9 cellular contexts compared by ENCODE assay signal in genomic region chr6:166515072-166515810, GRCh38.
DNase-seq lines count a peak whose midpoint lies in the region; ATAC-seq, FAIRE-seq and TF ChIP-seq lines count a peak whose summit lies in the region.
"Had no signal": no experiment of that assay in that cellular context is flagged by ENCODE, and none has a peak within 500 bp of the region (broad histone marks: within the 10 kb centered on the region; RNA-seq: fewer than 3 reads in every experiment).

No MANE protein-coding gene starts in this region.

- peaks cover 0 to 6% of the 10 kb centered on the region in 2 donors for H3K9me3 Mint-ChIP-seq in activated naive CD4-positive, alpha-beta T cell treated with anti-CD3 and anti-CD28 coated beads, Interleukin-2, amount 50 U/mL, for 72 hours
- peaks cover 28% of the 10 kb centered on the region for H3K9me3 Mint-ChIP-seq in GM23338

- DNase-seq in BJ (ENCODE audit: low read depth), result peak; percentile 25
- DNase-seq in LoVo (ENCODE audit: low spot score), result peak; percentile 39
- DNase-seq in activated naive CD4-positive, alpha-beta T cell treated with anti-CD3 and anti-CD28 coated beads, Interleukin-2, amount 50 U/mL, for 72 hours (ENCODE audit: low spot score in 2 of 2), result peak in 1 of 2 donors; percentile 60
- peak; percentile 50 for DNase-seq in occipital lobe (lab: John Stamatoyannopoulos, UW)
- no peak for DNase-seq in kidney
- no peak for DNase-seq in DMS153 treated with DMSO at 0.1 percent for 48 hours (lab: John Stamatoyannopoulos, UW; ENCODE audit: unreplicated experiment)
- no peak for DNase-seq in GM23338 (ENCODE audit: low spot score)
- no peak for DNase-seq in suprapubic skin (ENCODE audit: low spot score in 2 of 2)

- H3K9me2 ChIP-seq in GM23338 (ENCODE audit: insufficient read depth), result no peaks in the 10 kb centered on the region

- no peak for TF ChIP-seq EP300 in suprapubic skin (IDR thresholded peaks at IDR 0.05)

- H3K9ac ChIP-seq in kidney (ENCODE audit: low read length in 2 of 2), result no peak overlapping the region

- H3F3A ChIP-seq in GM23338 (replicated peaks; ENCODE audit: low read depth), result no peaks in the 10 kb centered on the region

- no peak overlapping the region for H2AFZ ChIP-seq in GM23338

- no peak overlapping the region for H3K4me2 ChIP-seq in GM23338

- peak; percentile 99 for ATAC-seq in activated naive CD4-positive, alpha-beta T cell treated with anti-CD3 and anti-CD28 coated beads, Interleukin-2, amount 50 U/mL, for 72 hours
- no peak for ATAC-seq in GM23338

- H3K4me3 Mint-ChIP-seq in GM23338, result no peak overlapping the region

- H3K36me3 Mint-ChIP-seq in activated naive CD4-positive, alpha-beta T cell treated with anti-CD3 and anti-CD28 coated beads, Interleukin-2, amount 50 U/mL, for 72 hours, result peaks cover 0 to 2% of the 10 kb centered on the region in 2 donors
- peaks cover 69% of the 10 kb centered on the region for H3K36me3 Mint-ChIP-seq in GM23338 (ENCODE audit: low read depth)

- H3K9me3 ChIP-seq in kidney (ENCODE audit: control insufficient read depth in 1 of 2, low read length in 2 of 2), result no peaks in the 10 kb centered on the region
- H3K9me3 ChIP-seq in suprapubic skin, result no peaks in the 10 kb centered on the region

- H3K27ac ChIP-seq in kidney (ENCODE audit: low read depth in 2 of 2, low read length in 2 of 2), result no peak overlapping the region
- H3K27ac ChIP-seq in GM23338 (ENCODE audit: low read depth), result no peak overlapping the region
- H3K27ac ChIP-seq in suprapubic skin, result no peak overlapping the region

- H3K27ac Mint-ChIP-seq in activated naive CD4-positive, alpha-beta T cell treated with anti-CD3 and anti-CD28 coated beads, Interleukin-2, amount 50 U/mL, for 72 hours, result no peak overlapping the region
- no peak overlapping the region for H3K27ac Mint-ChIP-seq in GM23338

- H3K4me1 Mint-ChIP-seq in GM23338, result peaks cover 16% of the 10 kb centered on the region

- no peak overlapping the region for H3K4me3 ChIP-seq in BJ (ENCODE audit: low read depth, low read length)
- no peak overlapping the region for H3K4me3 ChIP-seq in kidney (ENCODE audit: low read length in 2 of 2)
- H3K4me3 ChIP-seq in GM23338, result no peak overlapping the region
- no peak overlapping the region for H3K4me3 ChIP-seq in suprapubic skin

- no peak for TF ChIP-seq POLR2A in suprapubic skin (IDR thresholded peaks at IDR 0.05)

- TF ChIP-seq CTCF in BJ (IDR thresholded peaks at IDR 0.05; ENCODE audit: insufficient read depth, low read depth, low read length) (peak; percentile 63), kidney (IDR thresholded peaks at IDR 0.05; ENCODE audit: borderline replicate concordance, extremely low read depth, insufficient read depth) (no peak), GM23338 (conservative IDR thresholded peaks at IDR 0.05; ENCODE audit: low read depth in 2 of 2) (no peak; a peak in 1 of 4 replicates), suprapubic skin (IDR thresholded peaks at IDR 0.05) (no peak)

- H3K27me3 Mint-ChIP-seq in GM23338 (ENCODE audit: insufficient read depth, low read depth, poor library complexity), result peaks cover 11% of the 10 kb centered on the region

- POLR2A ChIA-PET in BJ (lab: Charles Lee), result no interaction called here

- H3K79me2 ChIP-seq in GM23338 (replicated peaks; ENCODE audit: insufficient read depth), result no peaks in the 10 kb centered on the region; the same call in 1 of the 2 replicates

- intact Hi-C loops in kidney (cut with DNase I), result no loop called here

- no peak for FAIRE-seq in kidney (lab: Jason Lieb, UNC)
- FAIRE-seq: endometrium had no signal

- WGBS in suprapubic skin, result 69% methylated on average over 11 of the region's 11 CpGs

- H3K4me1 ChIP-seq in kidney (ENCODE audit: control insufficient read depth in 1 of 2, insufficient read depth in 1 of 2, low read depth in 1 of 2, low read length in 2 of 2) (no peaks in the 10 kb centered on the region), GM23338 (ENCODE audit: insufficient read depth) (no peaks in the 10 kb centered on the region), suprapubic skin (no peaks in the 10 kb centered on the region)

- CTCF ChIA-PET in BJ (lab: Yijun Ruan, JAX), result interaction anchor here (0.6 to 2.1 kb wide), 9 partner anchors 10 to 178 kb away, joined by 3 to 11 read pairs (median 3); partner anchors contain the start of gene RPS6KA2

- H3K27me3 ChIP-seq in BJ (ENCODE audit: control insufficient read depth, insufficient read depth, low read length) (no peaks in the 10 kb centered on the region), GM23338 (ENCODE audit: insufficient read depth) (no peaks in the 10 kb centered on the region), suprapubic skin (no peaks in the 10 kb centered on the region)

- H4K20me1 ChIP-seq in GM23338 (replicated peaks; ENCODE audit: insufficient read depth), result no peaks in the 10 kb centered on the region; the same call in 1 of the 2 replicates

- H3K36me3 ChIP-seq in BJ (ENCODE audit: control insufficient read depth, insufficient read depth, low read length) (peaks cover 3% of the 10 kb centered on the region; the same call in 1 of the 2 replicates), kidney (ENCODE audit: control insufficient read depth in 1 of 2, insufficient read depth in 2 of 2, low read length in 2 of 2) (no peaks in the 10 kb centered on the region), GM23338 (ENCODE audit: insufficient read depth) (peaks cover 5% of the 10 kb centered on the region; the same call in 1 of the 2 replicates), suprapubic skin (peaks cover 8% of the 10 kb centered on the region)

TF ChIP-seq in GM23338, 12 proteins besides CTCF, POLR2A, EP300 and RAD21 (continues in another document):
- no peak for TF ChIP-seq EZH2phosphoT487 (IDR thresholded peaks at IDR 0.05; ENCODE audit: unreplicated experiment)
- no peak for TF ChIP-seq JUNB (IDR thresholded peaks at IDR 0.05; ENCODE audit: unreplicated experiment)
- no peak for TF ChIP-seq ZNF331 (CRISPR knock-in tag; IDR thresholded peaks at IDR 0.05; ENCODE audit: low read depth)
- no peak for TF ChIP-seq STAT1 (IDR thresholded peaks at IDR 0.05; ENCODE audit: unreplicated experiment)
- no peak for TF ChIP-seq CREB1 (CRISPR knock-in tag; IDR thresholded peaks at IDR 0.05; ENCODE audit: low read depth)
- no peak for TF ChIP-seq POLR2AphosphoS5 (IDR thresholded peaks at IDR 0.05; ENCODE audit: low read depth)
- no peak for TF ChIP-seq REST (IDR thresholded peaks at IDR 0.05; ENCODE audit: unreplicated experiment)

Comparison
In these comparisons a context has a peak if more than half of its experiments do, and no peak if none do; other contexts are left out.
1. DNase-seq: peak in BJ (single experiment), LoVo (single experiment) and occipital lobe (single experiment); none in kidney (single experiment), DMS153 treated with DMSO at 0.1 percent for 48 hours (single experiment), GM23338 (single experiment) and suprapubic skin (0 of 2).